In genomic region chr17:59786536-59787319, GRCh38 we compare ENCODE assay signal across 1 cellular context.
TF ChIP-seq lines count a peak whose summit lies in the region.

No MANE protein-coding gene starts in this region.

TF ChIP-seq in HEK293, 187 proteins besides CTCF, POLR2A, EP300 and RAD21 (continued from another document and continues in another):
- peak; percentile 96 for TF ChIP-seq PRDM6 (tag by site-specific recombination; IDR thresholded peaks at IDR 0.05)
- TF ChIP-seq ZNF571 (tag by site-specific recombination; IDR thresholded peaks at IDR 0.05): no peak
- TF ChIP-seq YY1 (tag by site-specific recombination; IDR thresholded peaks at IDR 0.05): no peak
- peak; percentile 67; the same call in 1 of the 2 replicates for TF ChIP-seq WT1 (tag by site-specific recombination; IDR thresholded peaks at IDR 0.05)
- TF ChIP-seq ZNF280D (tag by site-specific recombination; IDR thresholded peaks at IDR 0.05): no peak
- peak; percentile 3; the same call in 1 of the 2 replicates for TF ChIP-seq ZNF654 (tag by site-specific recombination; IDR thresholded peaks at IDR 0.05; ENCODE audit: low read depth)
- TF ChIP-seq ZFP37 (tag by site-specific recombination; IDR thresholded peaks at IDR 0.05): no peak
- 0 out of 2 replicates have a peak, but pooled peaks have one; percentile 7 for TF ChIP-seq ZNF513 (tag by site-specific recombination; IDR thresholded peaks at IDR 0.05)
- TF ChIP-seq ZNF76 (tag by site-specific recombination; IDR thresholded peaks at IDR 0.05; ENCODE audit: borderline replicate concordance, low read depth): no peak; the same call in 1 of the 2 replicates
- TF ChIP-seq ZNF155 (tag by site-specific recombination; IDR thresholded peaks at IDR 0.05): no peak
- no peak for TF ChIP-seq ZNF266 (tag by site-specific recombination; IDR thresholded peaks at IDR 0.05; ENCODE audit: low read depth)
- no peak for TF ChIP-seq ZNF791 (tag by site-specific recombination; IDR thresholded peaks at IDR 0.05)
- TF ChIP-seq GLI2 (tag by site-specific recombination; IDR thresholded peaks at IDR 0.05; ENCODE audit: borderline replicate concordance, low read depth): no peak; the same call in 1 of the 2 replicates
- TF ChIP-seq ZBTB49 (tag by site-specific recombination; IDR thresholded peaks at IDR 0.05; ENCODE audit: low read depth): no peak
- no peak for TF ChIP-seq ZNF555 (tag by site-specific recombination; conservative IDR thresholded peaks at IDR 0.05)
- TF ChIP-seq ZBTB11 (tag by site-specific recombination; conservative IDR thresholded peaks at IDR 0.05; ENCODE audit: low read depth): peak; percentile 80
- TF ChIP-seq ZNF426 (tag by site-specific recombination; IDR thresholded peaks at IDR 0.05): no peak
- peak; percentile 80; the same call in 1 of the 2 replicates for TF ChIP-seq ZFP69B (tag by site-specific recombination; IDR thresholded peaks at IDR 0.05)
- no peak for TF ChIP-seq ZSCAN4 (tag by site-specific recombination; IDR thresholded peaks at IDR 0.05)
- TF ChIP-seq ZNF174 (tag by site-specific recombination; IDR thresholded peaks at IDR 0.05): no peak
- no peak for TF ChIP-seq ZNF707 (tag by site-specific recombination; IDR thresholded peaks at IDR 0.05)
- TF ChIP-seq ZNF248 (tag by site-specific recombination; IDR thresholded peaks at IDR 0.05): no peak
- no peak for TF ChIP-seq ZNF692 (tag by site-specific recombination; IDR thresholded peaks at IDR 0.05)
- TF ChIP-seq IKZF3 (tag by site-specific recombination; IDR thresholded peaks at IDR 0.05): peak; percentile 95
- peak; percentile 91 for TF ChIP-seq SCRT2 (tag by site-specific recombination; IDR thresholded peaks at IDR 0.05)
- TF ChIP-seq ZNF664 (tag by site-specific recombination; IDR thresholded peaks at IDR 0.05): 0 out of 2 replicates have a peak, but pooled peaks have one; percentile 16
- peak; percentile 97 for TF ChIP-seq ZEB2 (tag by site-specific recombination; IDR thresholded peaks at IDR 0.05)
- TF ChIP-seq MYNN (tag by site-specific recombination; IDR thresholded peaks at IDR 0.05; ENCODE audit: borderline replicate concordance): no peak
- TF ChIP-seq ZNF324 (tag by site-specific recombination; IDR thresholded peaks at IDR 0.05): peak; percentile 87
- no peak for TF ChIP-seq ZFP41 (tag by site-specific recombination; IDR thresholded peaks at IDR 0.05; ENCODE audit: borderline replicate concordance)
- TF ChIP-seq HOXD13 (CRISPR knock-in tag; IDR thresholded peaks at IDR 0.05; ENCODE audit: borderline replicate concordance): peak; percentile 71; the same call in 1 of the 2 replicates
- TF ChIP-seq ZNF398 (tag by site-specific recombination; IDR thresholded peaks at IDR 0.05): peak; percentile 53; the same call in 1 of the 2 replicates
- TF ChIP-seq ZNF362 (tag by site-specific recombination; IDR thresholded peaks at IDR 0.05): no peak
- TF ChIP-seq ZNF639 (tag by site-specific recombination; IDR thresholded peaks at IDR 0.05): no peak; the same call in none of the 2 replicates
- TF ChIP-seq ZNF114 (tag by site-specific recombination; IDR thresholded peaks at IDR 0.05): no peak
- no peak for TF ChIP-seq ZNF26 (tag by site-specific recombination; IDR thresholded peaks at IDR 0.05)
